Comparison of ENCODE assay signal across 8 cellular contexts in the genomic region with DNA sequence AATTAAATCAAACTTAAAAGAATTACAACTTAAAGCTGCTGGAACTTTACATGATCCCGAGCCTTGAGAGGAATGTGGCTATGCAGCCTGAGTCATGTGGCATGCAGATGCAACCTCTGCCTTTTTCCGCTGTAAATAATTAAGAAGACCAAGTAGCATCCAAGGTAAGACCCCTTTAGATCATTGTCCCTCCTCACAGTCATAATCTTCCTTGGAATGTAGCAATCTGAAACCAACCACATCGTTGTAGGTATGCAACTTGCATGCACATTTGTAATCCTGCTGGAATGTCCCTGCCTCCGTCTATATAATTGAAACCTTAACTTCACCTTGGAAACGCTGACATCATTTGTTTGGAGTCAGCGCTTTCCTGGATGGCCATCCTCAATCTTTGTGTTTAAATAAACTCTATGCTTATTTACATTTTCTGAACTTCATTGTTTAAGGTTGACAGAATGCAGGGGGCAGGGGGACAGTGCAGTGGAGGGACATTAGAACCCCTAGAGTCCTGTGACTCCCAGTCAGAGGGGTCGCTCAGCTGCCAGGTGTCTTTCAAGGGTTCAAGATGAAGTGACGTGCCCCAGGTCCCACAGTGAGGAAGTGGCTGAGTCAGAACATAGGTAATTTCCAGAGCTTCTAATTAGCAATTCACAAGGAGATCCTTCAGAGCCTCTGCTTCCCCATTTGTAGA.
DNase-seq lines count a peak whose midpoint lies in the region; ATAC-seq and TF ChIP-seq lines count a peak whose summit lies in the region.

No MANE protein-coding gene starts in this region.

- CTCF ChIA-PET in activated CD4-positive, alpha-beta T cell treated with anti-CD3 and anti-CD28 coated beads for 36 hours (lab: Charles Lee): interaction anchor here (0.6 to 20.6 kb wide), 6 partner anchors 12 to 155 kb away, joined by 3 to 388 read pairs (median 4); no protein-coding TSS in a partner anchor

- no peak for ATAC-seq in activated CD4-positive, alpha-beta T cell treated with anti-CD3 and anti-CD28 coated beads for 36 hours
- no peak for ATAC-seq in activated naive CD8-positive, alpha-beta T cell treated with anti-CD3 and anti-CD28 coated beads, Interleukin-2, amount 50 U/mL, for 24 hours
- no peak for ATAC-seq in stimulated activated effector memory CD8-positive, alpha-beta T cell treated with anti-CD3 and anti-CD28 coated beads, Interleukin-12 subunit alpha, Interleukin-12 subunit beta, amount 100 ng/mL, for 72 hours
- ATAC-seq in HG03457 (IDR thresholded peaks at IDR 0.05; ENCODE audit: unreplicated experiment) (no peak), GM18505 (IDR thresholded peaks at IDR 0.05; ENCODE audit: unreplicated experiment) (no peak)

- no peaks in the 10 kb centered on the region for H3K36me3 ChIP-seq in iPS-18a (ENCODE audit: control insufficient read depth, low read depth, low read length)

- peak overlapping the region; percentile 71 for H3K4me3 ChIP-seq in iPS-18a (ENCODE audit: low read length)

- H3K36me3 Mint-ChIP-seq in activated CD4-positive, alpha-beta T cell treated with anti-CD3 and anti-CD28 coated beads for 36 hours (ENCODE audit: low read depth): no peaks in the 10 kb centered on the region
- H3K36me3 Mint-ChIP-seq in activated naive CD8-positive, alpha-beta T cell treated with anti-CD3 and anti-CD28 coated beads, Interleukin-2, amount 50 U/mL, for 24 hours (ENCODE audit: low read depth): peaks cover 15% of the 10 kb centered on the region
- peaks cover 8% of the 10 kb centered on the region for H3K36me3 Mint-ChIP-seq in stimulated activated effector memory CD8-positive, alpha-beta T cell treated with anti-CD3 and anti-CD28 coated beads, Interleukin-12 subunit alpha, Interleukin-12 subunit beta, amount 100 ng/mL, for 72 hours

- H3K4me3 Mint-ChIP-seq in activated CD4-positive, alpha-beta T cell treated with anti-CD3 and anti-CD28 coated beads for 36 hours: peak overlapping the region; percentile 88
- peak overlapping the region; percentile 90 for H3K4me3 Mint-ChIP-seq in activated naive CD8-positive, alpha-beta T cell treated with anti-CD3 and anti-CD28 coated beads, Interleukin-2, amount 50 U/mL, for 24 hours
- peak overlapping the region; percentile 78 for H3K4me3 Mint-ChIP-seq in stimulated activated effector memory CD8-positive, alpha-beta T cell treated with anti-CD3 and anti-CD28 coated beads, Interleukin-12 subunit alpha, Interleukin-12 subunit beta, amount 100 ng/mL, for 72 hours

- no peaks in the 10 kb centered on the region for H3K9me3 Mint-ChIP-seq in activated CD4-positive, alpha-beta T cell treated with anti-CD3 and anti-CD28 coated beads for 36 hours (ENCODE audit: low read depth)
- H3K9me3 Mint-ChIP-seq in activated naive CD8-positive, alpha-beta T cell treated with anti-CD3 and anti-CD28 coated beads, Interleukin-2, amount 50 U/mL, for 24 hours: no peaks in the 10 kb centered on the region
- H3K9me3 Mint-ChIP-seq in stimulated activated effector memory CD8-positive, alpha-beta T cell treated with anti-CD3 and anti-CD28 coated beads, Interleukin-12 subunit alpha, Interleukin-12 subunit beta, amount 100 ng/mL, for 72 hours: no peaks in the 10 kb centered on the region

- TF ChIP-seq POLR2A in GM18505 (IDR thresholded peaks at IDR 0.05; ENCODE audit: borderline replicate concordance, extremely low read depth, insufficient read depth, insufficient read length): no peak

- H3K9me3 ChIP-seq in iPS-18a (ENCODE audit: control insufficient read depth, low read depth, low read length): no peaks in the 10 kb centered on the region

- H3K27me3 Mint-ChIP-seq in activated CD4-positive, alpha-beta T cell treated with anti-CD3 and anti-CD28 coated beads for 36 hours: no peaks in the 10 kb centered on the region
- peaks cover 2% of the 10 kb centered on the region for H3K27me3 Mint-ChIP-seq in activated naive CD8-positive, alpha-beta T cell treated with anti-CD3 and anti-CD28 coated beads, Interleukin-2, amount 50 U/mL, for 24 hours

- H3K27me3 ChIP-seq in iPS-18a (ENCODE audit: control insufficient read depth, insufficient read depth, low read length): peaks cover 5% of the 10 kb centered on the region

- peaks cover 31% of the 10 kb centered on the region for H3K4me1 Mint-ChIP-seq in activated CD4-positive, alpha-beta T cell treated with anti-CD3 and anti-CD28 coated beads for 36 hours
- H3K4me1 Mint-ChIP-seq in activated naive CD8-positive, alpha-beta T cell treated with anti-CD3 and anti-CD28 coated beads, Interleukin-2, amount 50 U/mL, for 24 hours: peaks cover 53% of the 10 kb centered on the region
- peaks cover 37% of the 10 kb centered on the region for H3K4me1 Mint-ChIP-seq in stimulated activated effector memory CD8-positive, alpha-beta T cell treated with anti-CD3 and anti-CD28 coated beads, Interleukin-12 subunit alpha, Interleukin-12 subunit beta, amount 100 ng/mL, for 72 hours

- H3K9ac ChIP-seq in iPS-18a (ENCODE audit: low read length): peak overlapping the region; percentile 61

- POLR2A ChIA-PET in activated CD4-positive, alpha-beta T cell treated with anti-CD3 and anti-CD28 coated beads for 36 hours (lab: Charles Lee): interaction anchor here (0.8 to 1.1 kb wide), 2 partner anchors 109 to 111 kb away, joined by 3 to 4 read pairs; partner anchors contain the start of gene RALA

- H3K27ac ChIP-seq in iPS-18a (ENCODE audit: low read length): peak overlapping the region; percentile 14

- DNase-seq in activated CD4-positive, alpha-beta T cell treated with anti-CD3 and anti-CD28 coated beads for 36 hours: peak; percentile 29
- no peak for DNase-seq in activated CD4-positive, alpha-beta T cell treated with anti-CD3 and anti-CD28 coated beads for 1 hour
- peak; percentile 60 for DNase-seq in LHCN-M2 (ENCODE audit: low read depth)
- DNase-seq in activated naive CD8-positive, alpha-beta T cell treated with anti-CD3 and anti-CD28 coated beads, Interleukin-2, amount 50 U/mL, for 24 hours: peak; percentile 28
- DNase-seq in stimulated activated effector memory CD8-positive, alpha-beta T cell treated with anti-CD3 and anti-CD28 coated beads, Interleukin-12 subunit alpha, Interleukin-12 subunit beta, amount 100 ng/mL, for 72 hours (ENCODE audit: low spot score in 2 of 2): no peak

- peaks cover 21% of the 10 kb centered on the region for H3K4me1 ChIP-seq in iPS-18a (ENCODE audit: control insufficient read depth, low read depth, low read length)

- H3K27ac Mint-ChIP-seq in activated CD4-positive, alpha-beta T cell treated with anti-CD3 and anti-CD28 coated beads for 36 hours: peak overlapping the region; percentile 93
- H3K27ac Mint-ChIP-seq in activated naive CD8-positive, alpha-beta T cell treated with anti-CD3 and anti-CD28 coated beads, Interleukin-2, amount 50 U/mL, for 24 hours: peak overlapping the region; percentile 92
- peak overlapping the region; percentile 96 for H3K27ac Mint-ChIP-seq in stimulated activated effector memory CD8-positive, alpha-beta T cell treated with anti-CD3 and anti-CD28 coated beads, Interleukin-12 subunit alpha, Interleukin-12 subunit beta, amount 100 ng/mL, for 72 hours

- intact Hi-C loops in activated CD4-positive, alpha-beta T cell treated with anti-CD3 and anti-CD28 coated beads for 36 hours (cut with DNase I, micrococcal nuclease): loop anchor here (1.0 to 10.0 kb wide), 9 partner anchors 37 to 1559 kb away; partner anchors contain the start of genes RALA (in 2 of the 2), CDK13 (in 1 of the 2), MPLKIP (in 1 of the 2) and STARD3NL (in 1 of the 2)

Comparison
In these comparisons a context has a peak if more than half of its experiments do, and no peak if none do; other contexts are left out.
1. DNase-seq: peak in activated CD4-positive, alpha-beta T cell treated with anti-CD3 and anti-CD28 coated beads for 36 hours (single experiment), LHCN-M2 (single experiment) and activated naive CD8-positive, alpha-beta T cell treated with anti-CD3 and anti-CD28 coated beads, Interleukin-2, amount 50 U/mL, for 24 hours (single experiment); none in activated CD4-positive, alpha-beta T cell treated with anti-CD3 and anti-CD28 coated beads for 1 hour (single experiment) and stimulated activated effector memory CD8-positive, alpha-beta T cell treated with anti-CD3 and anti-CD28 coated beads, Interleukin-12 subunit alpha, Interleukin-12 subunit beta, amount 100 ng/mL, for 72 hours (0 of 2).
2. Peak in every context shown above with its lines, with median percentiles within 50 percentile points of each other: H3K27ac Mint-ChIP-seq and H3K4me3 Mint-ChIP-seq.